ENCODE assay signal across 13 cellular contexts in genomic region chr21:34897828-34898227, GRCh38.
"Had no signal": no experiment of that assay in that cellular context is flagged by ENCODE, and none has a peak within 500 bp of the region (broad histone marks: within the 10 kb centered on the region; RNA-seq: fewer than 3 reads in every experiment).

No MANE protein-coding gene starts in this region.

- H3K27ac Mint-ChIP-seq: memory B cell; T-helper 2 cell treated with Interferon-gamma antibody and Interleukin-4, amounts not matched to agents 5 μg/mL and 100 μg/mL, for 36 hours had no signal

- H3K4me3 Mint-ChIP-seq: activated CD4-positive, alpha-beta T cell treated with anti-CD3 and anti-CD28 coated beads, Interleukin-2, amount 10 ng/mL, durations not matched to agents 24 days and 14 days; memory B cell; T-helper 2 cell treated with Interferon-gamma antibody and Interleukin-4, amounts not matched to agents 5 μg/mL and 100 μg/mL, for 36 hours had no signal

- H3K9me3 Mint-ChIP-seq: T-helper 2 cell treated with Interferon-gamma antibody and Interleukin-4, amounts not matched to agents 5 μg/mL and 100 μg/mL, for 36 hours had no signal

- H3K27me3 Mint-ChIP-seq: memory B cell had no signal

- DNase-seq: activated CD4-positive, alpha-beta T cell treated with anti-CD3 and anti-CD28 coated beads, Interleukin-2, amount 10 ng/mL, durations not matched to agents 24 days and 14 days; amygdala; dermis blood vessel endothelial cell; effector memory CD4-positive, alpha-beta T cell; esophagus squamous epithelium; occipital lobe; posterior cingulate gyrus; SHP77; stimulated activated naive CD4-positive, alpha-beta T cell; substantia nigra; tibial artery had no signal
